Comparison of ENCODE assay signal across 8 cellular contexts in genomic region chr1:224113918-224114786, GRCh38. TPM values are rescaled to one million over a fixed set of nuclear protein-coding genes. Genes with fewer than 3 reads are reported as not detected.
A peak's percentile ranks its signal among the peaks of the same experiment; 100 is the strongest.
DNase-seq lines count a peak whose midpoint lies in the region; ATAC-seq, FAIRE-seq and TF ChIP-seq lines count a peak whose summit lies in the region.

A gene with protein sequence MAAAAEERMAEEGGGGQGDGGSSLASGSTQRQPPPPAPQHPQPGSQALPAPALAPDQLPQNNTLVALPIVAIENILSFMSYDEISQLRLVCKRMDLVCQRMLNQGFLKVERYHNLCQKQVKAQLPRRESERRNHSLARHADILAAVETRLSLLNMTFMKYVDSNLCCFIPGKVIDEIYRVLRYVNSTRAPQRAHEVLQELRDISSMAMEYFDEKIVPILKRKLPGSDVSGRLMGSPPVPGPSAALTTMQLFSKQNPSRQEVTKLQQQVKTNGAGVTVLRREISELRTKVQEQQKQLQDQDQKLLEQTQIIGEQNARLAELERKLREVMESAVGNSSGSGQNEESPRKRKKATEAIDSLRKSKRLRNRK (plus strand): TSS chr1:224114111. CDS start chr1:224114130, 19 bp downstream.

- dilution Hi-C loops in endothelial cell of umbilical vein (cut with MboI; ENCODE audit: extremely low pct_ligation_motif_present, low sequenced_read_pairs) = no loop called here

- H3K4me2 ChIP-seq in OCI-LY7 (ENCODE audit: low read length) = peak within 1 kb of the TSS; percentile 70
- H3K4me2 ChIP-seq in endothelial cell of umbilical vein (ENCODE audit: insufficient read depth, low read length) = peak within 1 kb of the TSS; percentile 100

- POLR2A ChIA-PET in OCI-LY7 (lab: Charles Lee) = interaction anchor here (0.7 to 1.2 kb wide), 3 partner anchors 38 to 79 kb away, joined by 3 to 4 read pairs (median 4); no protein-coding TSS in a partner anchor
- POLR2A ChIA-PET in endothelial cell of umbilical vein (lab: Charles Lee) = no interaction called here

- TF ChIP-seq POLR2A in endothelial cell of umbilical vein (IDR thresholded peaks at IDR 0.05; ENCODE audit: low read depth, low read length) = peak; percentile 95

- H3K9me3 ChIP-seq in OCI-LY7 (ENCODE audit: low read length) (no peaks in the 10 kb centered on the region), endothelial cell of umbilical vein (replicated peaks; ENCODE audit: control insufficient read depth, insufficient read depth, low read length) (no peaks in the 10 kb centered on the region)

- peak within 1 kb of the TSS; percentile 89 for H3K9ac ChIP-seq in endothelial cell of umbilical vein (replicated peaks; ENCODE audit: extremely low read depth, insufficient read depth, low read length)

- CTCF ChIA-PET in OCI-LY7 (lab: Charles Lee; ENCODE audit: unreplicated experiment) = no interaction called here
- CTCF ChIA-PET in endothelial cell of umbilical vein (lab: Charles Lee) = no interaction called here

- no peaks in the 10 kb centered on the region for H3K9me1 ChIP-seq in endothelial cell of umbilical vein (replicated peaks; ENCODE audit: control insufficient read depth, extremely low read depth, insufficient read depth, low read length)

- peak; percentile 95 for ATAC-seq in GM21526 (IDR thresholded peaks at IDR 0.05; ENCODE audit: low FRiP score, unreplicated experiment)

- H3K4me3 ChIP-seq in OCI-LY7 (ENCODE audit: low read depth, low read length, poor library complexity, severe bottlenecking) (peak within 1 kb of the TSS; percentile 78), endothelial cell of umbilical vein (replicated peaks in 1 of 3; ENCODE audit: insufficient read depth in 1 of 3, low read depth in 1 of 3, low read length in 3 of 3) (peak within 1 kb of the TSS; percentile 62 to 99 (median 97))

- peak; percentile 95 for DNase-seq in D721Med (ENCODE audit: insufficient read length, low spot score)
- peak; percentile 92 for DNase-seq in HuH-7.5 (ENCODE audit: low spot score)
- peak; percentile 95 for DNase-seq in OCI-LY7 (ENCODE audit: low spot score)
- peak; percentile 87 for DNase-seq in activated T-cell treated with anti-CD3 and anti-CD28 coated beads for 1 hour (ENCODE audit: low read depth)
- DNase-seq in endothelial cell of umbilical vein (ENCODE audit: low read depth, low spot score) = peak; percentile 92
- DNase-seq in midbrain (lab: John Stamatoyannopoulos, UW) = peak; percentile 92
- DNase-seq in stimulated activated CD8-positive, alpha-beta memory T cell treated with anti-CD3 and anti-CD28 coated beads, Interleukin-2, amount 100 ng/mL, for 1 hour (ENCODE audit: low read depth in 2 of 2) = peak; percentile 85 to 87

- no peaks in the 10 kb centered on the region for H4K20me1 ChIP-seq in OCI-LY7 (ENCODE audit: insufficient read depth, low read length)
- H4K20me1 ChIP-seq in endothelial cell of umbilical vein (replicated peaks; ENCODE audit: control insufficient read depth, extremely low read depth, insufficient read depth, low read length) = no peaks in the 10 kb centered on the region

- H3K27ac ChIP-seq in OCI-LY7 (ENCODE audit: low read depth, low read length, poor library complexity, severe bottlenecking) (peak within 1 kb of the TSS; percentile 74), endothelial cell of umbilical vein (ENCODE audit: insufficient read depth, low read depth, low read length) (peak within 1 kb of the TSS; percentile 78)

- TF ChIP-seq CTCF in D721Med (IDR thresholded peaks at IDR 0.05; ENCODE audit: insufficient read depth, missing control alignments) = no peak
- TF ChIP-seq CTCF in OCI-LY7 (conservative IDR thresholded peaks at IDR 0.05; ENCODE audit: low read length) = no peak
- TF ChIP-seq CTCF in endothelial cell of umbilical vein (IDR thresholded peaks at IDR 0.05; ENCODE audit: extremely low read depth in 1 of 2, insufficient read depth in 1 of 2, low read depth in 1 of 2, low read length in 2 of 2) = no peak

- no peaks in the 10 kb centered on the region for H3K9me2 ChIP-seq in OCI-LY7 (ENCODE audit: insufficient read depth, low read length)

- H2AFZ ChIP-seq in OCI-LY7 (ENCODE audit: low read length) = peak within 1 kb of the TSS; percentile 91
- H2AFZ ChIP-seq in endothelial cell of umbilical vein (ENCODE audit: low read depth, low read length) = peak within 1 kb of the TSS; percentile 68

- BruUV-seq in OCI-LY7 (replicated peaks; lab: Mats Ljungman, UMichigan) (no TSS peak), endothelial cell of umbilical vein (replicated peaks; lab: Mats Ljungman, UMichigan) (no TSS peak)

- H3K27me3 ChIP-seq in endothelial cell of umbilical vein (ENCODE audit: control insufficient read depth in 2 of 2, insufficient read depth in 2 of 2, low read length in 2 of 2) = no peaks in the 10 kb centered on the region

- peaks cover 8% of the 10 kb centered on the region; the same call in 1 of the 2 replicates for H3K36me3 ChIP-seq in OCI-LY7 (ENCODE audit: insufficient read depth, low read length)
- peaks cover 0 to 2% of the 10 kb centered on the region in 2 experiments for H3K36me3 ChIP-seq in endothelial cell of umbilical vein (ENCODE audit: control insufficient read depth in 2 of 2, extremely low read depth in 1 of 2, insufficient read depth in 2 of 2, low read length in 2 of 2)

- intact Hi-C loops in OCI-LY7 (cut with micrococcal nuclease; ENCODE audit: unreplicated experiment) = loop anchor here (1.0 to 10.0 kb wide), 5 partner anchors 69 to 343 kb away; partner anchors contain the start of genes DEGS1, NVL and TP53BP2
- intact Hi-C loops in endothelial cell of umbilical vein (cut with micrococcal nuclease) = loop anchor here (1.0 to 5.0 kb wide), 6 partner anchors 61 to 416 kb away; partner anchors contain the start of genes CNIH4, DEGS1 and TP53BP2

- FAIRE-seq in D721Med (lab: Jason Lieb, UNC) (no peak), endothelial cell of umbilical vein (lab: Jason Lieb, UNC) (peak; percentile 84)

- H3K79me2 ChIP-seq in OCI-LY7 (ENCODE audit: insufficient read depth, low read depth, low read length) = peaks cover 57% of the 10 kb centered on the region
- H3K79me2 ChIP-seq in endothelial cell of umbilical vein (ENCODE audit: control insufficient read depth, insufficient read depth, low read length) = peaks cover 54% of the 10 kb centered on the region

- H3K4me1 ChIP-seq in OCI-LY7 (ENCODE audit: insufficient read depth, low read length, poor library complexity, severe bottlenecking) (peaks cover 25% of the 10 kb centered on the region), endothelial cell of umbilical vein (ENCODE audit: control insufficient read depth, extremely low read depth, insufficient read depth, low read length) (peaks cover 21% of the 10 kb centered on the region)

TF ChIP-seq in endothelial cell of umbilical vein, 7 proteins besides CTCF, POLR2A, EP300 and RAD21:
- TF ChIP-seq, protein P1, sequence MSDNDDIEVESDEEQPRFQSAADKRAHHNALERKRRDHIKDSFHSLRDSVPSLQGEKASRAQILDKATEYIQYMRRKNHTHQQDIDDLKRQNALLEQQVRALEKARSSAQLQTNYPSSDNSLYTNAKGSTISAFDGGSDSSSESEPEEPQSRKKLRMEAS (IDR thresholded peaks at IDR 0.05; ENCODE audit: insufficient read depth, insufficient read length) = peak; percentile 2
- TF ChIP-seq JUN (IDR thresholded peaks at IDR 0.05; ENCODE audit: borderline replicate concordance, insufficient read depth, insufficient read length, low read depth) (peak; percentile 9), POLR2AphosphoS5 (IDR thresholded peaks at IDR 0.05; ENCODE audit: insufficient read depth, low read depth, low read length) (peak; percentile 86), FOS (IDR thresholded peaks at IDR 0.05; ENCODE audit: borderline replicate concordance, insufficient read depth, low read length) (no peak)

RNA-seq across cellular contexts. Expression of the gene that starts here (rescaled TPM):
- total RNA-seq in OCI-LY7 (2014; rRNA removed; shearing (Covaris generic)) = 23.3 and 25.1 TPM in 2 replicates
- total RNA-seq in OCI-LY7 (2022) (17.4 and 20.1 TPM in 2 replicates), endothelial cell of umbilical vein (32.6 and 35.4 TPM in 2 replicates)
- polyA plus RNA-seq in endothelial cell of umbilical vein = 6.8 and 8.9 TPM in 2 replicates
- polyA plus RNA-seq in endothelial cell of umbilical vein (2011; cell fraction: cytosol; rRNA removed) = 12.6 and 14.3 TPM in 2 replicates
- 15.3 and 18.9 TPM in 2 replicates for polyA plus RNA-seq in endothelial cell of umbilical vein (2011; cell fraction: nucleus; rRNA removed)
- 16.2 and 23.6 TPM in 2 replicates for polyA plus RNA-seq in endothelial cell of umbilical vein (2012)
- polyA minus RNA-seq in endothelial cell of umbilical vein = 26.0 and 31.0 TPM in 2 replicates
- polyA minus RNA-seq in endothelial cell of umbilical vein (2011; cell fraction: cytosol; rRNA and poly(A)+ RNA removed) = 33.6 TPM
- 26.0 and 28.4 TPM in 2 replicates for polyA minus RNA-seq in endothelial cell of umbilical vein (2011; cell fraction: nucleus; rRNA and poly(A)+ RNA removed)

Comparison
In these comparisons a context has a peak if more than half of its experiments do, and no peak if none do; other contexts are left out.
1. Peak in every context shown above with its lines: DNase-seq, ATAC-seq, H3K4me3 ChIP-seq and H3K27ac ChIP-seq.